Comparison of ENCODE assay signal across 36 cellular contexts in genomic region chr3:195261925-195262324, GRCh38.
"Had no signal": no experiment of that assay in that cellular context is flagged by ENCODE, and none has a peak within 500 bp of the region (broad histone marks: within the 10 kb centered on the region; RNA-seq: fewer than 3 reads in every experiment).

No MANE protein-coding gene starts in this region.

- H3K4me1 Mint-ChIP-seq: activated T-helper 17 cell treated with anti-CD3 and anti-CD28 coated beads, Interleukin-2, amount 50 U/mL, for 72 hours had no signal

- H3K4me3 Mint-ChIP-seq: activated B cell treated with CpG ODN at 0.5 μM for 24 hours; activated CD4-positive, alpha-beta memory T cell treated with anti-CD3 and anti-CD28 coated beads for 36 hours; activated naive CD4-positive, alpha-beta T cell treated with anti-CD3 and anti-CD28 coated beads, Interleukin-2, amount 50 U/mL, for 24 hours; activated T-cell treated with anti-CD3 and anti-CD28 coated beads, Interleukin-2, amount 50 U/mL, for 4 hours; activated T-helper 1 cell treated with anti-CD3 and anti-CD28 coated beads, Interleukin-12 subunit alpha, Interleukin-12 subunit beta, Interleukin-2, Interleukin-4 antibody, amounts not matched to agents 30 ng/mL and 10 ng/mL and 1 ng/mL, durations not matched to agents 14 hours and 24 hours and 36 hours; T-helper 1 cell treated with Interleukin-12 subunit alpha and Interleukin-12 subunit beta and Interleukin-4 antibody, amounts not matched to agents 30 μg/mL and 1 μg/mL, for 36 hours had no signal

- H3K4me3 ChIP-seq: body of pancreas, breast epithelium had no signal

- H3K36me3 Mint-ChIP-seq: activated naive CD8-positive, alpha-beta T cell treated with anti-CD3 and anti-CD28 coated beads, Interleukin-2, amount 10 ng/mL, durations not matched to agents 7 days and 5 days had no signal

- FAIRE-seq: astrocyte, TTC549 had no signal

- H3K27me3 Mint-ChIP-seq: activated B cell treated with CpG ODN at 0.5 μM for 24 hours; activated CD4-positive, alpha-beta memory T cell treated with anti-CD3 and anti-CD28 coated beads for 36 hours; activated CD4-positive, alpha-beta T cell treated with anti-CD3 and anti-CD28 coated beads, Interleukin-2, amount 10 ng/mL, durations not matched to agents 24 days and 14 days; activated naive CD4-positive, alpha-beta T cell treated with anti-CD3 and anti-CD28 coated beads, Interleukin-2, amount 10 ng/mL, durations not matched to agents 7 days and 5 days; activated naive CD4-positive, alpha-beta T cell treated with anti-CD3 and anti-CD28 coated beads, Interleukin-2, amount 50 U/mL, for 24 hours; activated naive CD8-positive, alpha-beta T cell; activated naive CD8-positive, alpha-beta T cell treated with anti-CD3 and anti-CD28 coated beads, Interleukin-2, amount 10 ng/mL, durations not matched to agents 7 days and 5 days; activated naive CD8-positive, alpha-beta T cell treated with anti-CD3 and anti-CD28 coated beads, Interleukin-2, amount 50 U/mL, for 24 hours; activated T-helper 17 cell treated with anti-CD3 and anti-CD28 coated beads, Interleukin-2, amount 50 U/mL, for 72 hours had no signal

- DNase-seq: activated B cell treated with CpG ODN at 0.5 μM for 24 hours; activated CD4-positive, alpha-beta memory T cell treated with anti-CD3 and anti-CD28 coated beads for 36 hours; activated CD4-positive, alpha-beta T cell treated with anti-CD3 and anti-CD28 coated beads for 4 hours; activated CD4-positive, alpha-beta T cell treated with anti-CD3 and anti-CD28 coated beads, Interleukin-2, amount 50 U/mL, for 1 hour; activated CD4-positive, alpha-beta T cell treated with anti-CD3 and anti-CD28 coated beads, Interleukin-2, amount 50 U/mL, for 4 hours; activated CD4-positive, CD25-positive, alpha-beta regulatory T cell treated with anti-CD3 and anti-CD28 coated beads, Interleukin-2, amount 50 U/mL, for 72 hours; activated CD8-positive, alpha-beta memory T cell treated with anti-CD3 and anti-CD28 coated beads, Interleukin-2, amount 50 U/mL, for 4 hours; activated effector memory CD4-positive, alpha-beta T cell treated with anti-CD3 and anti-CD28 coated beads, Interleukin-2, amount 50 U/mL, for 16 hours; activated gamma-delta T cell treated with Interleukin-2 at 50 U/mL for 16 hours; activated naive CD4-positive, alpha-beta T cell; activated naive CD4-positive, alpha-beta T cell treated with anti-CD3 and anti-CD28 coated beads, Interleukin-2, amount 10 ng/mL, durations not matched to agents 7 days and 5 days; activated naive CD8-positive, alpha-beta T cell treated with anti-CD3 and anti-CD28 coated beads, Interleukin-2, amount 10 ng/mL, durations not matched to agents 7 days and 5 days; activated naive CD8-positive, alpha-beta T cell treated with anti-CD3 and anti-CD28 coated beads, Interleukin-2, amount 50 U/mL, for 24 hours; activated T-cell treated with anti-CD3 and anti-CD28 coated beads for 4 hours; activated T-cell treated with anti-CD3 and anti-CD28 coated beads, Interleukin-2, amount 50 U/mL, for 1 hour; activated T-cell treated with anti-CD3 and anti-CD28 coated beads, Interleukin-2, amount 50 U/mL, for 4 hours; activated T-cell treated with anti-CD3 and anti-CD28 coated beads, Interleukin-2, amount 50 U/mL, for 72 hours; amniotic stem cell; aorta; body of pancreas; brain microvascular endothelial cell; central memory CD4-positive, alpha-beta T cell; T-helper 1 cell; T-helper 2 cell; T-helper 9 cell had no signal

- ATAC-seq: activated naive CD8-positive, alpha-beta T cell treated with anti-CD3 and anti-CD28 coated beads, Interleukin-2, amount 50 U/mL, for 24 hours; activated T-cell treated with anti-CD3 and anti-CD28 coated beads, Interleukin-2, amount 50 U/mL, for 4 hours; activated T-cell treated with anti-CD3 and anti-CD28 coated beads, Interleukin-2, amount 50 U/mL, for 72 hours; activated T-helper 17 cell treated with anti-CD3 and anti-CD28 coated beads, Interleukin-2, amount 50 U/mL, for 72 hours; body of pancreas had no signal

- H3K9me3 ChIP-seq: body of pancreas, breast epithelium had no signal

- H3K27me3 ChIP-seq: body of pancreas, brain microvascular endothelial cell, breast epithelium had no signal

- H3K27ac Mint-ChIP-seq: activated B cell treated with CpG ODN at 0.5 μM for 24 hours; activated CD4-positive, alpha-beta memory T cell treated with anti-CD3 and anti-CD28 coated beads for 36 hours; activated CD4-positive, alpha-beta T cell treated with anti-CD3 and anti-CD28 coated beads, Interleukin-2, amount 10 ng/mL, durations not matched to agents 24 days and 14 days; activated naive CD4-positive, alpha-beta T cell treated with anti-CD3 and anti-CD28 coated beads, Interleukin-2, amount 10 ng/mL, durations not matched to agents 7 days and 5 days; activated naive CD4-positive, alpha-beta T cell treated with anti-CD3 and anti-CD28 coated beads, Interleukin-2, amount 50 U/mL, for 24 hours; activated naive CD8-positive, alpha-beta T cell; activated naive CD8-positive, alpha-beta T cell treated with anti-CD3 and anti-CD28 coated beads, Interleukin-2, amount 10 ng/mL, durations not matched to agents 7 days and 5 days; activated naive CD8-positive, alpha-beta T cell treated with anti-CD3 and anti-CD28 coated beads, Interleukin-2, amount 50 U/mL, for 24 hours; activated T-cell treated with anti-CD3 and anti-CD28 coated beads, Interleukin-2, amount 50 U/mL, for 72 hours; activated T-helper 1 cell treated with anti-CD3 and anti-CD28 coated beads, Interleukin-12 subunit alpha, Interleukin-12 subunit beta, Interleukin-2, Interleukin-4 antibody, amounts not matched to agents 30 ng/mL and 10 ng/mL and 1 ng/mL, durations not matched to agents 14 hours and 24 hours and 36 hours; activated T-helper 17 cell treated with anti-CD3 and anti-CD28 coated beads, Interleukin-2, amount 50 U/mL, for 72 hours; T-helper 1 cell treated with Interleukin-12 subunit alpha and Interleukin-12 subunit beta and Interleukin-4 antibody, amounts not matched to agents 30 μg/mL and 1 μg/mL, for 36 hours; T-helper 2 cell treated with Interferon-gamma antibody and Interleukin-4, amounts not matched to agents 5 μg/mL and 100 μg/mL, for 36 hours had no signal

- H3K9me3 Mint-ChIP-seq: activated B cell treated with CpG ODN at 0.5 μM for 24 hours; activated CD4-positive, alpha-beta memory T cell treated with anti-CD3 and anti-CD28 coated beads for 36 hours; activated CD4-positive, alpha-beta T cell treated with anti-CD3 and anti-CD28 coated beads, Interleukin-2, amount 10 ng/mL, durations not matched to agents 24 days and 14 days; activated naive CD4-positive, alpha-beta T cell treated with anti-CD3 and anti-CD28 coated beads, Interleukin-2, amount 10 ng/mL, durations not matched to agents 7 days and 5 days; activated naive CD4-positive, alpha-beta T cell treated with anti-CD3 and anti-CD28 coated beads, Interleukin-2, amount 50 U/mL, for 24 hours; activated naive CD8-positive, alpha-beta T cell treated with anti-CD3 and anti-CD28 coated beads, Interleukin-2, amount 10 ng/mL, durations not matched to agents 7 days and 5 days; activated naive CD8-positive, alpha-beta T cell treated with anti-CD3 and anti-CD28 coated beads, Interleukin-2, amount 50 U/mL, for 24 hours; activated T-cell treated with anti-CD3 and anti-CD28 coated beads, Interleukin-2, amount 50 U/mL, for 4 hours; activated T-cell treated with anti-CD3 and anti-CD28 coated beads, Interleukin-2, amount 50 U/mL, for 72 hours; activated T-helper 1 cell treated with anti-CD3 and anti-CD28 coated beads, Interleukin-12 subunit alpha, Interleukin-12 subunit beta, Interleukin-2, Interleukin-4 antibody, amounts not matched to agents 30 ng/mL and 10 ng/mL and 1 ng/mL, durations not matched to agents 14 hours and 24 hours and 36 hours; activated T-helper 17 cell treated with anti-CD3 and anti-CD28 coated beads, Interleukin-2, amount 50 U/mL, for 72 hours; T-helper 1 cell treated with Interleukin-12 subunit alpha and Interleukin-12 subunit beta and Interleukin-4 antibody, amounts not matched to agents 30 μg/mL and 1 μg/mL, for 36 hours; T-helper 2 cell treated with Interferon-gamma antibody and Interleukin-4, amounts not matched to agents 5 μg/mL and 100 μg/mL, for 36 hours had no signal

- H3K36me3 ChIP-seq: breast epithelium had no signal

- H3K27ac ChIP-seq: body of pancreas, brain microvascular endothelial cell, breast epithelium, VCaP had no signal
